Comparison of ENCODE assay signal across 10 cellular contexts in genomic region chr7:29987083-29987482, GRCh38. TPM values are rescaled to one million over a fixed set of nuclear protein-coding genes. Genes with fewer than 3 reads are reported as not detected.
A peak's percentile ranks its signal among the peaks of the same experiment; 100 is the strongest.
DNase-seq lines count a peak whose midpoint lies in the region; ATAC-seq and TF ChIP-seq lines count a peak whose summit lies in the region.
"Had no signal": no experiment of that assay in that cellular context is flagged by ENCODE, and none has a peak within 500 bp of the region (broad histone marks: within the 10 kb centered on the region; RNA-seq: fewer than 3 reads in every experiment).

No MANE protein-coding gene starts in this region.

- CTCF ChIA-PET in mammary epithelial cell (lab: Charles Lee; ENCODE audit: low non-redundant PET), result no interaction called here
- CTCF ChIA-PET in naive thymus-derived CD4-positive, alpha-beta T cell (lab: Charles Lee), result no interaction called here

- H3K27me3 Mint-ChIP-seq in naive thymus-derived CD4-positive, alpha-beta T cell, result peaks cover 43 to 62% (median 56%) of the 10 kb centered on the region in 5 donors

- peak overlapping the region in 1 of 10 donors; percentile 32 for H3K4me3 Mint-ChIP-seq in naive thymus-derived CD4-positive, alpha-beta T cell

- peaks cover 6 to 15% (median 7%) of the 10 kb centered on the region in 7 donors for H3K4me1 Mint-ChIP-seq in naive thymus-derived CD4-positive, alpha-beta T cell

- BruUV-seq in mammary epithelial cell (replicated peaks; lab: Mats Ljungman, UMichigan), result no TSS peak

- POLR2A ChIA-PET in naive thymus-derived CD4-positive, alpha-beta T cell (lab: Charles Lee), result no interaction called here

- peaks cover 0 to 7% (median 0%) of the 10 kb centered on the region in 11 donors for H3K9me3 Mint-ChIP-seq in naive thymus-derived CD4-positive, alpha-beta T cell

- no peak overlapping the region for H3K9ac ChIP-seq in mammary epithelial cell (ENCODE audit: insufficient read depth, low read length)

- peak overlapping the region; percentile 98 for H3K4me2 ChIP-seq in mammary epithelial cell (ENCODE audit: insufficient read depth, low read depth, low read length)

- H3K4me1 ChIP-seq in mammary epithelial cell (ENCODE audit: insufficient read depth, low read length) (peaks cover 21% of the 10 kb centered on the region), muscle layer of duodenum (ENCODE audit: control insufficient read depth in 1 of 2, insufficient read depth in 2 of 2, low read length in 2 of 2) (peaks cover 8% of the 10 kb centered on the region in 2 donors)
- H3K4me1 ChIP-seq in naive thymus-derived CD4-positive, alpha-beta T cell (ENCODE audit: control insufficient read depth in 2 of 2, insufficient read depth in 2 of 2, low read length in 2 of 2), result no peaks in the 10 kb centered on the region

- DNase-seq in AG09319 (ENCODE audit: extremely low read depth, low read depth) (peak; percentile 23), HS-5 (ENCODE audit: low read depth) (peak; percentile 33), mammary epithelial cell (no peak), left lobe of liver (ENCODE audit: low spot score) (no peak), T-helper 9 cell (no peak)
- no peak for DNase-seq in naive thymus-derived CD4-positive, alpha-beta T cell
- DNase-seq: CD4-positive, alpha-beta memory T cell had no signal

- dilution Hi-C loops in mammary epithelial cell (cut with HindIII; ENCODE audit: low sequenced_read_pairs), result no loop called here

- intact Hi-C loops in mammary epithelial cell (cut with micrococcal nuclease), result loop anchor here (10.0 kb wide), 1 partner anchor 78 kb away; no protein-coding TSS in a partner anchor
- intact Hi-C loops in naive thymus-derived CD4-positive, alpha-beta T cell (cut with micrococcal nuclease), result loop anchor here in 1 of 2 donors (5.0 kb wide), 1 partner anchor 40 kb away; the partner anchor contains the start of genes FKBP14 and PLEKHA8

- in situ Hi-C loops in mammary epithelial cell (cut with MboI; ENCODE audit: low sequenced_read_pairs in 2 of 2), result no loop called here

- H3K79me2 ChIP-seq in mammary epithelial cell (ENCODE audit: insufficient read depth, low read length), result peaks cover 58% of the 10 kb centered on the region

- 92% methylated on average over 2 of the region's 2 CpGs for WGBS in mammary epithelial cell (ENCODE audit: low coverage, missing lambda C conversion rate)

- H3K9me3 ChIP-seq in mammary epithelial cell (replicated peaks; ENCODE audit: insufficient read depth, low read length) (no peaks in the 10 kb centered on the region), muscle layer of duodenum (ENCODE audit: control insufficient read depth in 1 of 2, low read length in 2 of 2) (no peaks in the 10 kb centered on the region)
- peaks cover 0 to 4% (median 0%) of the 10 kb centered on the region in 3 experiments for H3K9me3 ChIP-seq in naive thymus-derived CD4-positive, alpha-beta T cell (ENCODE audit: control insufficient read depth in 2 of 3, low read length in 3 of 3)

- no peaks in the 10 kb centered on the region for H4K20me1 ChIP-seq in mammary epithelial cell (ENCODE audit: insufficient read depth, low read length)

- H3K4me3 ChIP-seq in mammary epithelial cell (replicated peaks in 1 of 3; ENCODE audit: insufficient read depth in 1 of 3, low read depth in 2 of 3, low read length in 3 of 3), result no peak overlapping the region
- no peak overlapping the region for H3K4me3 ChIP-seq in muscle layer of duodenum (ENCODE audit: low read depth in 1 of 2, low read length in 2 of 2)
- H3K4me3 ChIP-seq in naive thymus-derived CD4-positive, alpha-beta T cell (ENCODE audit: low read length), result no peak overlapping the region

- no peak for TF ChIP-seq CTCF in AG09319 (IDR thresholded peaks at IDR 0.05; ENCODE audit: low read depth, low read length)
- TF ChIP-seq CTCF in mammary epithelial cell (conservative IDR thresholded peaks at IDR 0.05 in 1 of 2, IDR thresholded peaks at IDR 0.05 in 1 of 2; ENCODE audit: extremely low read depth in 1 of 2, insufficient read depth in 1 of 2, low read depth in 1 of 2, low read length in 2 of 2), result no peak

- no peak for ATAC-seq in naive thymus-derived CD4-positive, alpha-beta T cell
- ATAC-seq in left lobe of liver (no peak), GM19035 (IDR thresholded peaks at IDR 0.05; ENCODE audit: unreplicated experiment) (no peak)

- no peak overlapping the region for H2AFZ ChIP-seq in mammary epithelial cell (ENCODE audit: low read depth, low read length)

- H3K36me3 ChIP-seq in mammary epithelial cell (ENCODE audit: insufficient read depth, low read length), result no peaks in the 10 kb centered on the region
- H3K36me3 ChIP-seq in muscle layer of duodenum (ENCODE audit: control insufficient read depth in 1 of 2, insufficient read depth in 2 of 2, low read length in 2 of 2), result no peaks in the 10 kb centered on the region
- peaks cover 0 to 3% (median 0%) of the 10 kb centered on the region in 3 experiments for H3K36me3 ChIP-seq in naive thymus-derived CD4-positive, alpha-beta T cell (ENCODE audit: control insufficient read depth in 2 of 3, insufficient read depth in 3 of 3, low read length in 3 of 3)

- H3K36me3 Mint-ChIP-seq in naive thymus-derived CD4-positive, alpha-beta T cell, result peaks cover 0 to 9% (median 3%) of the 10 kb centered on the region in 5 donors
- H3K36me3 Mint-ChIP-seq: CD4-positive, alpha-beta memory T cell had no signal

- H3K27ac ChIP-seq in mammary epithelial cell (ENCODE audit: insufficient read depth, low read depth, low read length), result peak overlapping the region; percentile 57
- H3K27ac ChIP-seq in muscle layer of duodenum (ENCODE audit: low read length), result peak overlapping the region; percentile 65
- no peak overlapping the region for H3K27ac ChIP-seq in naive thymus-derived CD4-positive, alpha-beta T cell (ENCODE audit: low read depth, low read length)
- H3K27ac ChIP-seq: VCaP had no signal

- no peak overlapping the region for H3K27ac Mint-ChIP-seq in naive thymus-derived CD4-positive, alpha-beta T cell
- H3K27ac Mint-ChIP-seq: CD4-positive, alpha-beta memory T cell had no signal

- H3K27me3 ChIP-seq in mammary epithelial cell (ENCODE audit: insufficient read depth, low read length) (no peaks in the 10 kb centered on the region), muscle layer of duodenum (ENCODE audit: low read depth, low read length) (peaks cover 4% of the 10 kb centered on the region)
- peaks cover 0 to 7% of the 10 kb centered on the region in 2 donors for H3K27me3 ChIP-seq in naive thymus-derived CD4-positive, alpha-beta T cell (ENCODE audit: control insufficient read depth in 2 of 2, insufficient read depth in 2 of 2, low read length in 2 of 2)

RNA-seq across cellular contexts. Expression of gene SCRN1, which starts 2.5 kb away (rescaled TPM):
- total RNA-seq in mammary epithelial cell (10 to 100 TPM; 44.5 to 49.7 TPM), left lobe of liver (3.1 TPM)
- polyA plus RNA-seq in mammary epithelial cell, result 43.9 TPM
- 69.1 TPM for polyA minus RNA-seq in mammary epithelial cell
- total RNA-seq in naive thymus-derived CD4-positive, alpha-beta T cell, result 1 to 10 TPM; 2.2 to 8.7 (median 2.5) TPM
- 1 to 10 TPM; 1.6 to 1.8 TPM for polyA plus RNA-seq in naive thymus-derived CD4-positive, alpha-beta T cell

RNA-seq across cellular contexts. Expression of gene FKBP14, which starts 39.4 kb away (rescaled TPM):
- total RNA-seq in mammary epithelial cell, result 10 to 100 TPM; 29.7 to 37.4 TPM
- polyA plus RNA-seq in mammary epithelial cell, result 11.2 TPM
- polyA minus RNA-seq in mammary epithelial cell, result 4.3 TPM
- total RNA-seq in naive thymus-derived CD4-positive, alpha-beta T cell, result 1 to 10 TPM; 4.0 to 6.5 (median 5.3) TPM
- 1 to 10 TPM; 1.6 TPM for polyA plus RNA-seq in naive thymus-derived CD4-positive, alpha-beta T cell
- total RNA-seq in left lobe of liver, result 4.9 TPM

RNA-seq across cellular contexts. Expression of gene PLEKHA8, which starts 41.1 kb away (rescaled TPM):
- 10 to 100 TPM; 11.7 to 14.8 TPM for total RNA-seq in mammary epithelial cell
- 4.2 TPM for polyA plus RNA-seq in mammary epithelial cell
- 7.5 TPM for polyA minus RNA-seq in mammary epithelial cell
- 10 to 100 TPM in 2 of 5 experiments, 1 to 10 TPM in 3; 7.3 to 14.1 (median 9.3) TPM for total RNA-seq in naive thymus-derived CD4-positive, alpha-beta T cell
- polyA plus RNA-seq in naive thymus-derived CD4-positive, alpha-beta T cell, result 1 to 10 TPM; 3.3 to 3.5 TPM
- 4.3 TPM for total RNA-seq in left lobe of liver

Comparison
In these comparisons a context has a peak if more than half of its experiments do, and no peak if none do; other contexts are left out.
1. DNase-seq: peak in AG09319 (single experiment) and HS-5 (single experiment); none in mammary epithelial cell (single experiment), naive thymus-derived CD4-positive, alpha-beta T cell (0 of 9), left lobe of liver (single experiment) and T-helper 9 cell (single experiment).
2. RNA of gene SCRN1, which starts 2.5 kb away (total RNA-seq): 44.5 to 49.7 TPM in mammary epithelial cell; 3.1 TPM in left lobe of liver (single experiment) and 2.2 to 8.7 TPM in naive thymus-derived CD4-positive, alpha-beta T cell; every median in the first group is over 4 times any median in the second.